Comparison of ENCODE assay signal across 23 cellular contexts in the genomic region with DNA sequence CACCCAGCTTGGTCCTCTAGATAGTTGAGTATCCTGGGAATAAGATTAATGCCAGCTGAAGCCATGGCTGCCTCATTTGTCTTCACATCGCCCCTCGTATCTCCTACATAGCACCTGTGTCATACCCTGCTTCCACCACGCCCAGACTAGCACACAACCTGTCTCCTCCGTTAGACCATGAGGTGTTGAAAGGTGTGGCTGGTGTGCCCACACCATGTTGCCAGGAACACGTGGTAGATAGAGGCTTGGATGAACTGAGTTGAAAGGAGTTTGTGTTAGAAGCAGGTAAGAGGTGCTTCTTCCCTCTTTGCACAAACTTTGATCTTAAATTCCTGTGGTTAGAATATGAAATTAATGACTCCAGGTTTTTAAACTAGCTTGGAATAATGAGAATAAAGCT. TPM values are rescaled to one million over a fixed set of nuclear protein-coding genes. Genes with fewer than 3 reads are reported as not detected.
DNase-seq lines count a peak whose midpoint lies in the region; ATAC-seq and TF ChIP-seq lines count a peak whose summit lies in the region.
"Had no signal": no experiment of that assay in that cellular context is flagged by ENCODE, and none has a peak within 500 bp of the region (broad histone marks: within the 10 kb centered on the region; RNA-seq: fewer than 3 reads in every experiment).

No MANE protein-coding gene starts in this region.

- H3K27ac Mint-ChIP-seq in activated naive CD4-positive, alpha-beta T cell treated with anti-CD3 and anti-CD28 coated beads, Interleukin-2, amount 50 U/mL, for 72 hours, result peak overlapping the region; percentile 36 to 99
- H3K27ac Mint-ChIP-seq: endodermal cell, nephron had no signal

- peaks cover 8 to 54% of the 10 kb centered on the region in 2 donors for H3K36me3 Mint-ChIP-seq in activated naive CD4-positive, alpha-beta T cell treated with anti-CD3 and anti-CD28 coated beads, Interleukin-2, amount 50 U/mL, for 72 hours

- no peak for DNase-seq in activated naive CD4-positive, alpha-beta T cell treated with anti-CD3 and anti-CD28 coated beads, Interleukin-2, amount 50 U/mL, for 72 hours (ENCODE audit: low spot score in 2 of 2)
- DNase-seq in activated naive CD4-positive, alpha-beta T cell treated with anti-CD3 and anti-CD28 coated beads, Interleukin-2, amount 50 U/mL, for 16 hours, result no peak
- DNase-seq in SW480 (ENCODE audit: low spot score) (peak; percentile 75), ascending aorta (ENCODE audit: low spot score in 2 of 2) (no peak), Kasumi-1 (lab: John Stamatoyannopoulos, UW) (no peak), HuH-7 (ENCODE audit: low spot score) (no peak)
- DNase-seq: activated CD4-positive, alpha-beta T cell treated with anti-CD3 and anti-CD28 coated beads for 4 hours; endodermal cell; heart left ventricle; KG1; lower lobe of right lung; NCI-H1417 treated with DMSO at 0.1 percent for 48 hours; NCI-H2081 treated with DMSO at 0.1 percent for 48 hours; NCI-H69; RPMI8226; substantia nigra had no signal

- peak overlapping the region; percentile 71 to 75 for H3K27ac ChIP-seq in ascending aorta
- H3K27ac ChIP-seq: C4-2B, lower lobe of right lung, parathyroid adenoma had no signal

- TF ChIP-seq POLR2A in GM18505 (IDR thresholded peaks at IDR 0.05; ENCODE audit: borderline replicate concordance, extremely low read depth, insufficient read depth, insufficient read length), result no peak

- no peaks in the 10 kb centered on the region for H3K27me3 ChIP-seq in ascending aorta
- H3K27me3 ChIP-seq: heart left ventricle, upper lobe of left lung had no signal

- H3K9me3 Mint-ChIP-seq in activated naive CD4-positive, alpha-beta T cell treated with anti-CD3 and anti-CD28 coated beads, Interleukin-2, amount 50 U/mL, for 72 hours, result peaks cover 0 to 6% of the 10 kb centered on the region in 2 donors
- H3K9me3 Mint-ChIP-seq: endodermal cell, nephron had no signal

- intact Hi-C loops in ascending aorta (cut with DNase I), result loop anchor here (2.0 kb wide), 1 partner anchor 39 kb away; no protein-coding TSS in a partner anchor

- no peak overlapping the region for H3K4me3 ChIP-seq in ascending aorta
- H3K4me3 ChIP-seq: heart left ventricle, lower lobe of right lung, smooth muscle cell, upper lobe of left lung had no signal

- ATAC-seq in activated naive CD4-positive, alpha-beta T cell treated with anti-CD3 and anti-CD28 coated beads, Interleukin-2, amount 50 U/mL, for 72 hours, result peak in 1 of 2 donors; percentile 39
- no peak for ATAC-seq in GM18505 (IDR thresholded peaks at IDR 0.05; ENCODE audit: unreplicated experiment)
- ATAC-seq: esophagus mucosa, lower lobe of right lung had no signal

- no peaks in the 10 kb centered on the region for H3K36me3 ChIP-seq in ascending aorta
- H3K36me3 ChIP-seq: heart left ventricle, lower lobe of right lung, upper lobe of left lung had no signal

- no peak for TF ChIP-seq CTCF in ascending aorta (IDR thresholded peaks at IDR 0.05)

- no peaks in the 10 kb centered on the region for H3K9me3 ChIP-seq in ascending aorta
- H3K9me3 ChIP-seq: heart left ventricle, lower lobe of right lung, upper lobe of left lung had no signal

- peaks cover 0 to 38% of the 10 kb centered on the region in 2 donors for H3K4me1 ChIP-seq in ascending aorta
- H3K4me1 ChIP-seq: parathyroid adenoma had no signal

RNA-seq across cellular contexts. Expression of gene RGCC, which starts 40.1 kb away (rescaled TPM):
- total RNA-seq in activated naive CD4-positive, alpha-beta T cell treated with anti-CD3 and anti-CD28 coated beads, Interleukin-2, amount 50 U/mL, for 72 hours, result 100 to 1,000 TPM in 1 of 2 donors, 10 to 100 TPM in 1; 76.0 to 216 TPM
- total RNA-seq in ascending aorta, result 184 TPM
